In the genomic region with DNA sequence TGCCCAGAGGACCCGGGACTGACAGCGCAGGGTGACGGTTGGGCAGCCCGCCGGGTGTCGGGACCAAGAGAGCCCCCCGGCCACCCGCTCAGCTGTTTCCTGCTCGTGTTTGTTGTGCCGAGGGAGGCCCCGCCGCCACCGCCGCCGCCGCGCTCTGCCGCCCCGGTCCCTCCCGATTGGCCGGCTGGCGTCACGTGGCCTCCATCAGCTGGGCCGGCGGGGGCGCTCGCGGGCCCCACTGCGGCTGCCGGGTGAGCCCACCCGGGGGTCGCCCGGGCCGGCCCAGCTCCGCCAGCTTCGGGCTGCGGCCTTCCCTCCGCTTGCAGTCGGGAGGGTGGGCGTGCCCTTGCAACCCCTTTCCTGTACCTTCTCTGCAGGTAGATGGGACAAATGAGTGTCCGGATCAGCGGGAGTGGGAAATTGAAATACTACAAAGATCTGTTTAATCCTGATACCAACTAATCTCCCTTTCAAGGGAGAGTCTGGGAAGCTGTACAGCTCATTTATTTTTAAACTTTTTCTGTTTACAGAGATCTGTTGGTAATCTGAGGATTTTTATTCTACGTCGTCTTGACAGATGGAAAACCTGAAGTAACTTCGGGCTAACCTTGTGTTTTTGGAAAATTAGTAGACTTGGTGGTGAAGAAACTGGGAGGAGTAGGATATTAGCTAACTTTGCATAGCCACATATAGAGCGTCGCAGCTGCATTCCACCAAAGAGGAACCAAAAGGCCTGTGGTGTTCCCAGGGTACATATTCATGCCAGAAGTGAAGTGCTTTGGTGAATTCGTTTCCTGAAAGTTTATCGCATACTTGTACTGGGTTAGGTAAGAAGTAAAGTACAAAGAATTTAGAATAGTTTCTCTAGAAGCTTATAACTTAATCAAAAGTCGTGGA, we compare ENCODE assay signal across 1 cellular context.
A peak's percentile ranks its signal among the peaks of the same experiment; 100 is the strongest.
TF ChIP-seq lines count a peak whose summit lies in the region.

No MANE protein-coding gene starts in this region.

TF ChIP-seq in HepG2, 621 proteins besides CTCF, POLR2A, EP300 and RAD21 (continued from another document and continues in another):
- TF ChIP-seq, protein P1, sequence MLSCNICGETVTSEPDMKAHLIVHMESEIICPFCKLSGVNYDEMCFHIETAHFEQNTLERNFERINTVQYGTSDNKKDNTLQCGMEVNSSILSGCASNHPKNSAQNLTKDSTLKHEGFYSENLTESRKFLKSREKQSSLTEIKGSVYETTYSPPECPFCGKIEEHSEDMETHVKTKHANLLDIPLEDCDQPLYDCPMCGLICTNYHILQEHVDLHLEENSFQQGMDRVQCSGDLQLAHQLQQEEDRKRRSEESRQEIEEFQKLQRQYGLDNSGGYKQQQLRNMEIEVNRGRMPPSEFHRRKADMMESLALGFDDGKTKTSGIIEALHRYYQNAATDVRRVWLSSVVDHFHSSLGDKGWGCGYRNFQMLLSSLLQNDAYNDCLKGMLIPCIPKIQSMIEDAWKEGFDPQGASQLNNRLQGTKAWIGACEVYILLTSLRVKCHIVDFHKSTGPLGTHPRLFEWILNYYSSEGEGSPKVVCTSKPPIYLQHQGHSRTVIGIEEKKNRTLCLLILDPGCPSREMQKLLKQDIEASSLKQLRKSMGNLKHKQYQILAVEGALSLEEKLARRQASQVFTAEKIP (CRISPR knock-in tag; IDR thresholded peaks at IDR 0.05; ENCODE audit: borderline replicate concordance) = no peak
- TF ChIP-seq ZNF549 (CRISPR knock-in tag; IDR thresholded peaks at IDR 0.05) (no peak), SRSF1 (optimal IDR thresholded peaks at IDR 0.05; ENCODE audit: low read depth, low read length) (no peak), ZSCAN29 (CRISPR knock-in tag; conservative IDR thresholded peaks at IDR 0.05) (no peak), SIN3B (IDR thresholded peaks at IDR 0.05; ENCODE audit: low read length) (no peak), IKZF1 (IDR thresholded peaks at IDR 0.05) (no peak), ZBTB42 (CRISPR knock-in tag; IDR thresholded peaks at IDR 0.05) (no peak), MXD4 (CRISPR knock-in tag; IDR thresholded peaks at IDR 0.05) (no peak), ZNF143 (CRISPR knock-in tag; IDR thresholded peaks at IDR 0.05) (no peak), PRPF4 (IDR thresholded peaks at IDR 0.05; ENCODE audit: low read depth, low read length, poor library complexity, severe bottlenecking) (no peak), MATR3 (CRISPR knock-in tag; IDR thresholded peaks at IDR 0.05) (no peak), NONO (IDR thresholded peaks at IDR 0.05) (no peak), NONO (CRISPR knock-in tag; conservative IDR thresholded peaks at IDR 0.05) (peak; percentile 45; the same call in 1 of the 2 replicates), CCDC6 (CRISPR knock-in tag; IDR thresholded peaks at IDR 0.05) (no peak), ZNF7 (CRISPR knock-in tag; IDR thresholded peaks at IDR 0.05) (no peak), TEAD2 (CRISPR knock-in tag; IDR thresholded peaks at IDR 0.05) (no peak), ZFYVE20 (CRISPR knock-in tag; IDR thresholded peaks at IDR 0.05; ENCODE audit: borderline replicate concordance, low read depth) (no peak), ZNF12 (CRISPR knock-in tag; IDR thresholded peaks at IDR 0.05) (no peak), MAZ (IDR thresholded peaks at IDR 0.05; ENCODE audit: borderline replicate concordance, low read depth, low read length) (no peak), MAZ (CRISPR knock-in tag; IDR thresholded peaks at IDR 0.05; ENCODE audit: low read depth) (peak; percentile 71; the same call in 1 of the 2 replicates), RBM39 (IDR thresholded peaks at IDR 0.05; ENCODE audit: low read depth, low read length, poor library complexity, severe bottlenecking) (no peak), RARG (CRISPR knock-in tag; IDR thresholded peaks at IDR 0.05; ENCODE audit: low read depth) (no peak), ZMAT3 (CRISPR knock-in tag; conservative IDR thresholded peaks at IDR 0.05) (no peak), ZNF331 (CRISPR knock-in tag; IDR thresholded peaks at IDR 0.05) (no peak), HNRNPL (IDR thresholded peaks at IDR 0.05; ENCODE audit: low read depth, low read length) (no peak), EZH2 (conservative IDR thresholded peaks at IDR 0.05; ENCODE audit: low read depth, low read length) (no peak)
- TF ChIP-seq, protein P2, sequence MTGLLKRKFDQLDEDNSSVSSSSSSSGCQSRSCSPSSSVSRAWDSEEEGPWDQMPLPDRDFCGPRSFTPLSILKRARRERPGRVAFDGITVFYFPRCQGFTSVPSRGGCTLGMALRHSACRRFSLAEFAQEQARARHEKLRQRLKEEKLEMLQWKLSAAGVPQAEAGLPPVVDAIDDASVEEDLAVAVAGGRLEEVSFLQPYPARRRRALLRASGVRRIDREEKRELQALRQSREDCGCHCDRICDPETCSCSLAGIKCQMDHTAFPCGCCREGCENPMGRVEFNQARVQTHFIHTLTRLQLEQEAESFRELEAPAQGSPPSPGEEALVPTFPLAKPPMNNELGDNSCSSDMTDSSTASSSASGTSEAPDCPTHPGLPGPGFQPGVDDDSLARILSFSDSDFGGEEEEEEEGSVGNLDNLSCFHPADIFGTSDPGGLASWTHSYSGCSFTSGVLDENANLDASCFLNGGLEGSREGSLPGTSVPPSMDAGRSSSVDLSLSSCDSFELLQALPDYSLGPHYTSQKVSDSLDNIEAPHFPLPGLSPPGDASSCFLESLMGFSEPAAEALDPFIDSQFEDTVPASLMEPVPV (CRISPR knock-in tag; IDR thresholded peaks at IDR 0.05) = no peak
- TF ChIP-seq, protein P3, sequence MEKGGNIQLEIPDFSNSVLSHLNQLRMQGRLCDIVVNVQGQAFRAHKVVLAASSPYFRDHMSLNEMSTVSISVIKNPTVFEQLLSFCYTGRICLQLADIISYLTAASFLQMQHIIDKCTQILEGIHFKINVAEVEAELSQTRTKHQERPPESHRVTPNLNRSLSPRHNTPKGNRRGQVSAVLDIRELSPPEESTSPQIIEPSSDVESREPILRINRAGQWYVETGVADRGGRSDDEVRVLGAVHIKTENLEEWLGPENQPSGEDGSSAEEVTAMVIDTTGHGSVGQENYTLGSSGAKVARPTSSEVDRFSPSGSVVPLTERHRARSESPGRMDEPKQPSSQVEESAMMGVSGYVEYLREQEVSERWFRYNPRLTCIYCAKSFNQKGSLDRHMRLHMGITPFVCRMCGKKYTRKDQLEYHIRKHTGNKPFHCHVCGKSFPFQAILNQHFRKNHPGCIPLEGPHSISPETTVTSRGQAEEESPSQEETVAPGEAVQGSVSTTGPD (CRISPR knock-in tag; IDR thresholded peaks at IDR 0.05) = no peak
- TF ChIP-seq, protein P4, sequence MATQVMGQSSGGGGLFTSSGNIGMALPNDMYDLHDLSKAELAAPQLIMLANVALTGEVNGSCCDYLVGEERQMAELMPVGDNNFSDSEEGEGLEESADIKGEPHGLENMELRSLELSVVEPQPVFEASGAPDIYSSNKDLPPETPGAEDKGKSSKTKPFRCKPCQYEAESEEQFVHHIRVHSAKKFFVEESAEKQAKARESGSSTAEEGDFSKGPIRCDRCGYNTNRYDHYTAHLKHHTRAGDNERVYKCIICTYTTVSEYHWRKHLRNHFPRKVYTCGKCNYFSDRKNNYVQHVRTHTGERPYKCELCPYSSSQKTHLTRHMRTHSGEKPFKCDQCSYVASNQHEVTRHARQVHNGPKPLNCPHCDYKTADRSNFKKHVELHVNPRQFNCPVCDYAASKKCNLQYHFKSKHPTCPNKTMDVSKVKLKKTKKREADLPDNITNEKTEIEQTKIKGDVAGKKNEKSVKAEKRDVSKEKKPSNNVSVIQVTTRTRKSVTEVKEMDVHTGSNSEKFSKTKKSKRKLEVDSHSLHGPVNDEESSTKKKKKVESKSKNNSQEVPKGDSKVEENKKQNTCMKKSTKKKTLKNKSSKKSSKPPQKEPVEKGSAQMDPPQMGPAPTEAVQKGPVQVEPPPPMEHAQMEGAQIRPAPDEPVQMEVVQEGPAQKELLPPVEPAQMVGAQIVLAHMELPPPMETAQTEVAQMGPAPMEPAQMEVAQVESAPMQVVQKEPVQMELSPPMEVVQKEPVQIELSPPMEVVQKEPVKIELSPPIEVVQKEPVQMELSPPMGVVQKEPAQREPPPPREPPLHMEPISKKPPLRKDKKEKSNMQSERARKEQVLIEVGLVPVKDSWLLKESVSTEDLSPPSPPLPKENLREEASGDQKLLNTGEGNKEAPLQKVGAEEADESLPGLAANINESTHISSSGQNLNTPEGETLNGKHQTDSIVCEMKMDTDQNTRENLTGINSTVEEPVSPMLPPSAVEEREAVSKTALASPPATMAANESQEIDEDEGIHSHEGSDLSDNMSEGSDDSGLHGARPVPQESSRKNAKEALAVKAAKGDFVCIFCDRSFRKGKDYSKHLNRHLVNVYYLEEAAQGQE (IDR thresholded peaks at IDR 0.05; ENCODE audit: borderline replicate concordance in 1 of 2, low read depth in 1 of 2, low read length in 2 of 2) = no peak
- TF ChIP-seq, protein P5, sequence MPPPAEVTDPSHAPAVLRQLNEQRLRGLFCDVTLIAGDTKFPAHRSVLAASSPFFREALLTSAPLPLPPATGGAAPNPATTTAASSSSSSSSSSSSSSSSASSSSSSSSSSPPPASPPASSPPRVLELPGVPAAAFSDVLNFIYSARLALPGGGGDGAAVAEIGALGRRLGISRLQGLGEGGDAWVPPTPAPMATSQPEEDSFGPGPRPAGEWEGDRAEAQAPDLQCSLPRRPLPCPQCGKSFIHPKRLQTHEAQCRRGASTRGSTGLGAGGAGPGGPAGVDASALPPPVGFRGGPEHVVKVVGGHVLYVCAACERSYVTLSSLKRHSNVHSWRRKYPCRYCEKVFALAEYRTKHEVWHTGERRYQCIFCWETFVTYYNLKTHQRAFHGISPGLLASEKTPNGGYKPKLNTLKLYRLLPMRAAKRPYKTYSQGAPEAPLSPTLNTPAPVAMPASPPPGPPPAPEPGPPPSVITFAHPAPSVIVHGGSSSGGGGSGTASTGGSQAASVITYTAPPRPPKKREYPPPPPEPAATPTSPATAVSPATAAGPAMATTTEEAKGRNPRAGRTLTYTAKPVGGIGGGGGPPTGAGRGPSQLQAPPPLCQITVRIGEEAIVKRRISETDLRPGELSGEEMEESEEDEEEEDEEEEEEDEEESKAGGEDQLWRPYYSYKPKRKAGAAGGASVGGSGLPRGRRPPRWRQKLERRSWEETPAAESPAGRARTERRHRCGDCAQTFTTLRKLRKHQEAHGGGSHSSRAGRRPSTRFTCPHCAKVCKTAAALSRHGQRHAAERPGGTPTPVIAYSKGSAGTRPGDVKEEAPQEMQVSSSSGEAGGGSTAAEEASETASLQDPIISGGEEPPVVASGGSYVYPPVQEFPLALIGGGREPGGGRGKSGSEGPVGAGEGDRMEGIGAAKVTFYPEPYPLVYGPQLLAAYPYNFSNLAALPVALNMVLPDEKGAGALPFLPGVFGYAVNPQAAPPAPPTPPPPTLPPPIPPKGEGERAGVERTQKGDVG (CRISPR knock-in tag; IDR thresholded peaks at IDR 0.05; ENCODE audit: borderline replicate concordance) = no peak
- TF ChIP-seq, protein P6, sequence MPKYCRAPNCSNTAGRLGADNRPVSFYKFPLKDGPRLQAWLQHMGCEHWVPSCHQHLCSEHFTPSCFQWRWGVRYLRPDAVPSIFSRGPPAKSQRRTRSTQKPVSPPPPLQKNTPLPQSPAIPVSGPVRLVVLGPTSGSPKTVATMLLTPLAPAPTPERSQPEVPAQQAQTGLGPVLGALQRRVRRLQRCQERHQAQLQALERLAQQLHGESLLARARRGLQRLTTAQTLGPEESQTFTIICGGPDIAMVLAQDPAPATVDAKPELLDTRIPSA (CRISPR knock-in tag; IDR thresholded peaks at IDR 0.05; ENCODE audit: borderline replicate concordance) = no peak
- TF ChIP-seq, protein P7, sequence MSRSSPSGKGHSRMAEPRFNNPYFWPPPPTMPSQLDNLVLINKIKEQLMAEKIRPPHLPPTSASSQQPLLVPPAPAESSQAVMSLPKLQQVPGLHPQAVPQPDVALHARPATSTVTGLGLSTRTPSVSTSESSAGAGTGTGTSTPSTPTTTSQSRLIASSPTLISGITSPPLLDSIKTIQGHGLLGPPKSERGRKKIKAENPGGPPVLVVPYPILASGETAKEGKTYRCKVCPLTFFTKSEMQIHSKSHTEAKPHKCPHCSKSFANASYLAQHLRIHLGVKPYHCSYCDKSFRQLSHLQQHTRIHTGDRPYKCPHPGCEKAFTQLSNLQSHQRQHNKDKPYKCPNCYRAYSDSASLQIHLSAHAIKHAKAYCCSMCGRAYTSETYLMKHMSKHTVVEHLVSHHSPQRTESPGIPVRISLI (CRISPR knock-in tag; IDR thresholded peaks at IDR 0.05; ENCODE audit: borderline replicate concordance) = no peak
- TF ChIP-seq, protein P8, sequence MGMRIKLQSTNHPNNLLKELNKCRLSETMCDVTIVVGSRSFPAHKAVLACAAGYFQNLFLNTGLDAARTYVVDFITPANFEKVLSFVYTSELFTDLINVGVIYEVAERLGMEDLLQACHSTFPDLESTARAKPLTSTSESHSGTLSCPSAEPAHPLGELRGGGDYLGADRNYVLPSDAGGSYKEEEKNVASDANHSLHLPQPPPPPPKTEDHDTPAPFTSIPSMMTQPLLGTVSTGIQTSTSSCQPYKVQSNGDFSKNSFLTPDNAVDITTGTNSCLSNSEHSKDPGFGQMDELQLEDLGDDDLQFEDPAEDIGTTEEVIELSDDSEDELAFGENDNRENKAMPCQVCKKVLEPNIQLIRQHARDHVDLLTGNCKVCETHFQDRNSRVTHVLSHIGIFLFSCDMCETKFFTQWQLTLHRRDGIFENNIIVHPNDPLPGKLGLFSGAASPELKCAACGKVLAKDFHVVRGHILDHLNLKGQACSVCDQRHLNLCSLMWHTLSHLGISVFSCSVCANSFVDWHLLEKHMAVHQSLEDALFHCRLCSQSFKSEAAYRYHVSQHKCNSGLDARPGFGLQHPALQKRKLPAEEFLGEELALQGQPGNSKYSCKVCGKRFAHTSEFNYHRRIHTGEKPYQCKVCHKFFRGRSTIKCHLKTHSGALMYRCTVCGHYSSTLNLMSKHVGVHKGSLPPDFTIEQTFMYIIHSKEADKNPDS (CRISPR knock-in tag; IDR thresholded peaks at IDR 0.05) = no peak
- TF ChIP-seq, protein P9, sequence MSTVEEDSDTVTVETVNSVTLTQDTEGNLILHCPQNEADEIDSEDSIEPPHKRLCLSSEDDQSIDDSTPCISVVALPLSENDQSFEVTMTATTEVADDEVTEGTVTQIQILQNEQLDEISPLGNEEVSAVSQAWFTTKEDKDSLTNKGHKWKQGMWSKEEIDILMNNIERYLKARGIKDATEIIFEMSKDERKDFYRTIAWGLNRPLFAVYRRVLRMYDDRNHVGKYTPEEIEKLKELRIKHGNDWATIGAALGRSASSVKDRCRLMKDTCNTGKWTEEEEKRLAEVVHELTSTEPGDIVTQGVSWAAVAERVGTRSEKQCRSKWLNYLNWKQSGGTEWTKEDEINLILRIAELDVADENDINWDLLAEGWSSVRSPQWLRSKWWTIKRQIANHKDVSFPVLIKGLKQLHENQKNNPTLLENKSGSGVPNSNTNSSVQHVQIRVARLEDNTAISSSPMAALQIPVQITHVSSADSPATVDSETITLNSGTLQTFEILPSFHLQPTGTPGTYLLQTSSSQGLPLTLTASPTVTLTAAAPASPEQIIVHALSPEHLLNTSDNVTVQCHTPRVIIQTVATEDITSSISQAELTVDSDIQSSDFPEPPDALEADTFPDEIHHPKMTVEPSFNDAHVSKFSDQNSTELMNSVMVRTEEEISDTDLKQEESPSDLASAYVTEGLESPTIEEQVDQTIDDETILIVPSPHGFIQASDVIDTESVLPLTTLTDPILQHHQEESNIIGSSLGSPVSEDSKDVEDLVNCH (CRISPR knock-in tag; IDR thresholded peaks at IDR 0.05) = no peak
- TF ChIP-seq, protein P10, sequence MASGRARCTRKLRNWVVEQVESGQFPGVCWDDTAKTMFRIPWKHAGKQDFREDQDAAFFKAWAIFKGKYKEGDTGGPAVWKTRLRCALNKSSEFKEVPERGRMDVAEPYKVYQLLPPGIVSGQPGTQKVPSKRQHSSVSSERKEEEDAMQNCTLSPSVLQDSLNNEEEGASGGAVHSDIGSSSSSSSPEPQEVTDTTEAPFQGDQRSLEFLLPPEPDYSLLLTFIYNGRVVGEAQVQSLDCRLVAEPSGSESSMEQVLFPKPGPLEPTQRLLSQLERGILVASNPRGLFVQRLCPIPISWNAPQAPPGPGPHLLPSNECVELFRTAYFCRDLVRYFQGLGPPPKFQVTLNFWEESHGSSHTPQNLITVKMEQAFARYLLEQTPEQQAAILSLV (CRISPR knock-in tag; IDR thresholded peaks at IDR 0.05; ENCODE audit: borderline replicate concordance) = no peak
